Comparison of ENCODE assay signal across 8 cellular contexts in the genomic region with DNA sequence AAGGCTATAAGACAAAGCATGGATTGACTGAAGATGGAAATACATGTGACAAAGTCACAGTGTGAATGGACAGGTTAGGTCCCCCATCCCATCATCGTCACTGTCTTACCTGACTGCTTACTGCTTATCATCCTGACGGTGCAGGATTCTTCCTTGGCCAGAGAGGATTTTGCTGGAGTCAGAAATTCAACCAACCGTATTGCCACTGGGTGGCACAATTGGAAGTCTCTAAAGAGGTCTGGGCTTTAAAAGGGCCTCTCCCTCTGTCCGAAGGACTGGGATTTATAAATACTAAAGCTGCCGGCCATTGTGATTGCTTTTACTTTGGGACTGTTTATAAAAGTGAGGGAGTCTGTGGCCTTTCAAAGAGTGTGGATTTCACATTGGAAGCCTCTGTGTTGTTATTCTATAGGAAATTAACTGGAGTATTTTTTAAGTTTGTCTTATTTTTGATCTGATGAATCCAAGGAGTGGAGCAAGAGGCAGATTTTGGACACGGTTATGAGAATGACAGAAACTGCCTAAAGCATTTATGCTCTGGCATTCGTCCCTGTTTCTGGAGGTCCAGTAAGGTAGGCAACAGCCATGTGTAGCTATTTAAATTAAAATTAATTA.
DNase-seq lines count a peak whose midpoint lies in the region; ATAC-seq and TF ChIP-seq lines count a peak whose summit lies in the region.

No MANE protein-coding gene starts in this region.

- peak; percentile 52 for DNase-seq in EH (ENCODE audit: low read depth)
- peak; percentile 9 for DNase-seq in NCI-H187 (lab: John Stamatoyannopoulos, UW)
- DNase-seq in amniotic epithelial cell (ENCODE audit: low read depth) = peak; percentile 64
- DNase-seq in right cardiac atrium = no peak
- DNase-seq in smooth muscle cell (lab: John Stamatoyannopoulos, UW; ENCODE audit: unreplicated experiment) = no peak
- no peak for DNase-seq in stimulated activated CD4-positive, alpha-beta T cell treated with anti-CD3 and anti-CD28 coated beads, Interleukin-15, amount 100 ng/mL, for 24 hours
- DNase-seq in KG1 (lab: John Stamatoyannopoulos, UW) = no peak

- H3K9me3 ChIP-seq in right cardiac atrium (ENCODE audit: control insufficient read depth, low read length) (no peaks in the 10 kb centered on the region), smooth muscle cell (replicated peaks; ENCODE audit: low read depth) (no peaks in the 10 kb centered on the region)

- H3K4me1 ChIP-seq in right cardiac atrium (ENCODE audit: control insufficient read depth, insufficient read depth, low read length) (no peaks in the 10 kb centered on the region), smooth muscle cell (ENCODE audit: low read depth) (peaks cover 3% of the 10 kb centered on the region)

- H2AFZ ChIP-seq in smooth muscle cell (ENCODE audit: low read depth) = peak overlapping the region; percentile 40

- H3K4me3 ChIP-seq in right cardiac atrium (ENCODE audit: low read length) (no peak overlapping the region), smooth muscle cell (no peak overlapping the region)

- ATAC-seq in right cardiac atrium (peak; percentile 36 to 69), HG03280 (IDR thresholded peaks at IDR 0.05; ENCODE audit: unreplicated experiment) (no peak)

- H3F3A ChIP-seq in smooth muscle cell (ENCODE audit: low read depth) = no peaks in the 10 kb centered on the region

- H3K27ac ChIP-seq in right cardiac atrium (ENCODE audit: low read length) (no peak overlapping the region), smooth muscle cell (ENCODE audit: low read depth) (no peak overlapping the region)

- no peak overlapping the region for H3K9ac ChIP-seq in smooth muscle cell (ENCODE audit: low read depth)

- H3K36me3 ChIP-seq in smooth muscle cell (ENCODE audit: low read depth) = no peaks in the 10 kb centered on the region

- H3K79me2 ChIP-seq in smooth muscle cell (ENCODE audit: low read depth) = no peaks in the 10 kb centered on the region

- intact Hi-C loops in right cardiac atrium (cut with DNase I) = loop anchor here in 1 of 4 donors (5.0 kb wide), 2 partner anchors 328 to 553 kb away; no protein-coding TSS in a partner anchor

- no peak overlapping the region for H3K4me2 ChIP-seq in smooth muscle cell

- peak; percentile 54 for TF ChIP-seq CTCF in smooth muscle cell (IDR thresholded peaks at IDR 0.05; ENCODE audit: borderline replicate concordance, insufficient read depth, poor library complexity, severe bottlenecking)

- WGBS in right cardiac atrium = 36% methylated on average over 7 of the region's 7 CpGs
- WGBS in smooth muscle cell (ENCODE audit: low lambda C conversion rate) = 22% methylated on average over 7 of the region's 7 CpGs

- H4K20me1 ChIP-seq in smooth muscle cell (ENCODE audit: low read depth) = no peaks in the 10 kb centered on the region

- H3K27me3 ChIP-seq in right cardiac atrium (ENCODE audit: control insufficient read depth, insufficient read depth) (no peaks in the 10 kb centered on the region), smooth muscle cell (ENCODE audit: low read depth) (no peaks in the 10 kb centered on the region)

Comparison
In these comparisons a context has a peak if more than half of its experiments do, and no peak if none do; other contexts are left out.
1. DNase-seq: peak in EH (single experiment), NCI-H187 (2 of 2) and amniotic epithelial cell (single experiment); none in right cardiac atrium (0 of 3), smooth muscle cell (single experiment), stimulated activated CD4-positive, alpha-beta T cell treated with anti-CD3 and anti-CD28 coated beads, Interleukin-15, amount 100 ng/mL, for 24 hours (single experiment) and KG1 (single experiment).